8 cellular contexts compared by ENCODE assay signal in genomic region chr6:26235240-26235730, GRCh38.
DNase-seq lines count a peak whose midpoint lies in the region; ATAC-seq, FAIRE-seq and TF ChIP-seq lines count a peak whose summit lies in the region.

No MANE protein-coding gene starts in this region.

- no peaks in the 10 kb centered on the region for H3K36me3 ChIP-seq in Peyer's patch
- H3K36me3 ChIP-seq in psoas muscle (ENCODE audit: insufficient read depth in 1 of 2, low read depth in 1 of 2) = no peaks in the 10 kb centered on the region

- peak overlapping the region; percentile 51 to 65 (median 54) for H3K4me3 ChIP-seq in Peyer's patch
- peak overlapping the region; percentile 65 for H3K4me3 ChIP-seq in epithelial cell of esophagus (ENCODE audit: low read length)
- peak overlapping the region; percentile 64 for H3K4me3 ChIP-seq in psoas muscle

- FAIRE-seq in GM19239 (lab: Jason Lieb, UNC) = peak; percentile 4

- peaks cover 0 to 9% (median 2%) of the 10 kb centered on the region in 4 donors for H3K4me1 ChIP-seq in Peyer's patch
- H3K4me1 ChIP-seq in psoas muscle = peaks cover 19% of the 10 kb centered on the region

- 17 to 40% (median 27%) methylated on average over 5 of the region's 5 CpGs for WGBS in psoas muscle, 3 donors

- H3K27ac ChIP-seq in Peyer's patch (peak overlapping the region; percentile 81 to 96 (median 96)), psoas muscle (no peak overlapping the region)

- H3K9me3 ChIP-seq in Peyer's patch = no peaks in the 10 kb centered on the region
- H3K9me3 ChIP-seq in psoas muscle = no peaks in the 10 kb centered on the region

- no peaks in the 10 kb centered on the region for H3K27me3 ChIP-seq in Peyer's patch
- H3K27me3 ChIP-seq in psoas muscle (ENCODE audit: insufficient read depth in 3 of 3, low read length in 2 of 3) = peaks cover 0 to 99% (median 18%) of the 10 kb centered on the region in 3 donors

- DNase-seq in GM19239 (ENCODE audit: insufficient read length, low spot score) (no peak), Peyer's patch (no peak), epithelial cell of esophagus (ENCODE audit: low read depth) (no peak), psoas muscle (no peak), NCI-H226 (no peak), DMS114 treated with DMSO at 0.1 percent for 48 hours (lab: John Stamatoyannopoulos, UW; ENCODE audit: unreplicated experiment) (no peak)
- no peak for DNase-seq in stimulated activated naive CD4-positive, alpha-beta T cell (lab: John Stamatoyannopoulos, UW)

- ATAC-seq in psoas muscle (no peak), GM21526 (IDR thresholded peaks at IDR 0.05; ENCODE audit: low FRiP score, unreplicated experiment) (no peak)

- TF ChIP-seq CTCF in Peyer's patch (IDR thresholded peaks at IDR 0.05) (no peak), epithelial cell of esophagus (IDR thresholded peaks at IDR 0.05; ENCODE audit: insufficient read depth, low read depth, low read length, missing control alignments) (no peak), psoas muscle (IDR thresholded peaks at IDR 0.05) (no peak)

- intact Hi-C loops in psoas muscle (cut with DNase I) = no loop called here

- TF ChIP-seq POLR2A in Peyer's patch (IDR thresholded peaks at IDR 0.05) = no peak
